Comparison of ENCODE assay signal across 1 cellular context in the genomic region with DNA sequence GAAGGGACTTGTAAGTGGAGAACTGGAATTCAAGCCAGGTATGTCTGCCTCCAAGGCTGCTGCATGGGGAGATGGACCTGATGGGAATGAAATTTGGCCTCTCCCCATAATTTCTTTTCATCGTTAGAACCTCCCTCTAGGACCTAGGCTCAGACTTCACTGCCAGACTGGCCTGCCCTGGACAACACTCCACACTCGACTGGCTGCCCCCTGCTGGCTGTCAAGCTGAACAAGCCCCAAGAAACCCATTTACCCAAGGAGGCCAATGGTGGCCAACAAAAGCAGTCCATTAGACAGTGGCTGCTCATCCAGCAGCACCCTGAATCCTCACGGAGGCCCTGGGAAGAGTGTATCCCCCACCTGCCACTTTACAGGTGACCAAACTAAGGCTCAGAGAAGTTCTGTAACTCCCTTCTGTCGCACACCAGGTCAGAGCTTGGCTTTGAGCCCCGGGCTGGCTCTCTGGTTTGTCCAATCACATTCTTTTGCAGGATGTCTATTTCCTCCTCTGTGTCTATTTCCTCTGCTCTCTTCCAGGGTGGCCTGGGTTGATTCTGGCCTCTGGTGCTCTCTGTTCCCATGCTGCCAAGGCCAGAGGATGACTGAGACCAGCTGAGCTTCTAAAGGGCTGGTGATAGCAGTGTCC.
TF ChIP-seq lines count a peak whose summit lies in the region.

No MANE protein-coding gene starts in this region.

TF ChIP-seq in GM23338, 12 proteins besides CTCF, POLR2A, EP300 and RAD21 (continued from another document):
- TF ChIP-seq, protein P1, sequence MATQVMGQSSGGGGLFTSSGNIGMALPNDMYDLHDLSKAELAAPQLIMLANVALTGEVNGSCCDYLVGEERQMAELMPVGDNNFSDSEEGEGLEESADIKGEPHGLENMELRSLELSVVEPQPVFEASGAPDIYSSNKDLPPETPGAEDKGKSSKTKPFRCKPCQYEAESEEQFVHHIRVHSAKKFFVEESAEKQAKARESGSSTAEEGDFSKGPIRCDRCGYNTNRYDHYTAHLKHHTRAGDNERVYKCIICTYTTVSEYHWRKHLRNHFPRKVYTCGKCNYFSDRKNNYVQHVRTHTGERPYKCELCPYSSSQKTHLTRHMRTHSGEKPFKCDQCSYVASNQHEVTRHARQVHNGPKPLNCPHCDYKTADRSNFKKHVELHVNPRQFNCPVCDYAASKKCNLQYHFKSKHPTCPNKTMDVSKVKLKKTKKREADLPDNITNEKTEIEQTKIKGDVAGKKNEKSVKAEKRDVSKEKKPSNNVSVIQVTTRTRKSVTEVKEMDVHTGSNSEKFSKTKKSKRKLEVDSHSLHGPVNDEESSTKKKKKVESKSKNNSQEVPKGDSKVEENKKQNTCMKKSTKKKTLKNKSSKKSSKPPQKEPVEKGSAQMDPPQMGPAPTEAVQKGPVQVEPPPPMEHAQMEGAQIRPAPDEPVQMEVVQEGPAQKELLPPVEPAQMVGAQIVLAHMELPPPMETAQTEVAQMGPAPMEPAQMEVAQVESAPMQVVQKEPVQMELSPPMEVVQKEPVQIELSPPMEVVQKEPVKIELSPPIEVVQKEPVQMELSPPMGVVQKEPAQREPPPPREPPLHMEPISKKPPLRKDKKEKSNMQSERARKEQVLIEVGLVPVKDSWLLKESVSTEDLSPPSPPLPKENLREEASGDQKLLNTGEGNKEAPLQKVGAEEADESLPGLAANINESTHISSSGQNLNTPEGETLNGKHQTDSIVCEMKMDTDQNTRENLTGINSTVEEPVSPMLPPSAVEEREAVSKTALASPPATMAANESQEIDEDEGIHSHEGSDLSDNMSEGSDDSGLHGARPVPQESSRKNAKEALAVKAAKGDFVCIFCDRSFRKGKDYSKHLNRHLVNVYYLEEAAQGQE (IDR thresholded peaks at IDR 0.05; ENCODE audit: unreplicated experiment): no peak
TF ChIP-seq in GM23338: peak in this region for 0.
